Comparison of ENCODE assay signal across 8 cellular contexts in genomic region chr11:2092956-2093412, GRCh38. TPM values are rescaled to one million over a fixed set of nuclear protein-coding genes. Genes with fewer than 3 reads are reported as not detected.
DNase-seq lines count a peak whose midpoint lies in the region; ATAC-seq, FAIRE-seq and TF ChIP-seq lines count a peak whose summit lies in the region.

No MANE protein-coding gene starts in this region.

- no peaks in the 10 kb centered on the region for H3K79me2 ChIP-seq in keratinocyte (ENCODE audit: control insufficient read depth, insufficient read depth, low read length)

- H3K4me1 ChIP-seq in keratinocyte (ENCODE audit: control insufficient read depth, extremely low read depth, insufficient read depth, low read length), result peaks cover 16% of the 10 kb centered on the region

- H3K9me3 Mint-ChIP-seq in activated naive CD4-positive, alpha-beta T cell treated with anti-CD3 and anti-CD28 coated beads for 36 hours, result no peaks in the 10 kb centered on the region

- no peak overlapping the region for H3K4me3 ChIP-seq in keratinocyte (ENCODE audit: control insufficient read depth in 2 of 3, extremely low read depth in 1 of 3, insufficient read depth in 2 of 3, low read depth in 1 of 3, low read length in 3 of 3)

- no peak overlapping the region for H2AFZ ChIP-seq in keratinocyte (ENCODE audit: control insufficient read depth, low read length)

- peaks cover 64% of the 10 kb centered on the region for H3K27me3 ChIP-seq in keratinocyte (ENCODE audit: control insufficient read depth, extremely low read depth, insufficient read depth, low read length)

- FAIRE-seq in keratinocyte (lab: Jason Lieb, UNC), result peak; percentile 46

- POLR2A ChIA-PET in GM10248 (lab: Yijun Ruan, JAX), result no interaction called here

- H3K4me3 Mint-ChIP-seq in activated naive CD4-positive, alpha-beta T cell treated with anti-CD3 and anti-CD28 coated beads for 36 hours, result no peak overlapping the region

- peak overlapping the region; percentile 23 for H3K4me2 ChIP-seq in keratinocyte (ENCODE audit: control insufficient read depth, extremely low read depth, insufficient read depth, low read depth, low read length)

- peak; percentile 36 for DNase-seq in EH (ENCODE audit: low read depth)
- DNase-seq in NCI-H345 (lab: John Stamatoyannopoulos, UW), result peak; percentile 92
- DNase-seq in activated naive CD4-positive, alpha-beta T cell treated with anti-CD3 and anti-CD28 coated beads for 36 hours, result peak; percentile 68
- peak; percentile 58 for DNase-seq in keratinocyte (ENCODE audit: low read depth, low spot score)
- peak; percentile 23 to 80 (median 47) for DNase-seq in stimulated activated naive CD4-positive, alpha-beta T cell (lab: John Stamatoyannopoulos, UW)
- no peak for DNase-seq in GM10248 (ENCODE audit: extremely low spot score)
- no peak for DNase-seq in SIG-M5 treated with dmso at 0.1 percent for 504 hours (lab: John Stamatoyannopoulos, UW; ENCODE audit: unreplicated experiment)

- no peak overlapping the region for H3K27ac ChIP-seq in keratinocyte (ENCODE audit: control insufficient read depth, insufficient read depth, low read length)

- intact Hi-C loops in activated naive CD4-positive, alpha-beta T cell treated with anti-CD3 and anti-CD28 coated beads for 36 hours (cut with micrococcal nuclease), result loop anchor here (5.0 kb wide), 1 partner anchor 49 kb away; no protein-coding TSS in a partner anchor

- ATAC-seq in GM21360 (IDR thresholded peaks at IDR 0.05; ENCODE audit: unreplicated experiment), result no peak

- H3K9me1 ChIP-seq in keratinocyte (ENCODE audit: control insufficient read depth, extremely low read depth, insufficient read depth, low read length), result no peaks in the 10 kb centered on the region

- CTCF ChIA-PET in activated naive CD4-positive, alpha-beta T cell treated with anti-CD3 and anti-CD28 coated beads for 36 hours (lab: Charles Lee), result no interaction called here
- CTCF ChIA-PET in GM10248 (lab: Yijun Ruan, JAX), result interaction anchor here (2.0 kb wide), 1 partner anchor 58 kb away, joined by 5 read pairs; no protein-coding TSS in a partner anchor

- no peak overlapping the region for H3K9ac ChIP-seq in keratinocyte (ENCODE audit: control insufficient read depth, extremely low read depth, insufficient read depth, low read length)

- H3K27me3 Mint-ChIP-seq in activated naive CD4-positive, alpha-beta T cell treated with anti-CD3 and anti-CD28 coated beads for 36 hours (ENCODE audit: low read depth), result no peaks in the 10 kb centered on the region

- H3K36me3 ChIP-seq in keratinocyte (ENCODE audit: control insufficient read depth in 2 of 2, extremely low read depth in 1 of 2, insufficient read depth in 2 of 2, low read length in 2 of 2), result no peaks in the 10 kb centered on the region

- no peaks in the 10 kb centered on the region for H3K9me3 ChIP-seq in keratinocyte (ENCODE audit: control insufficient read depth, low read depth, low read length)

- H3K36me3 Mint-ChIP-seq in activated naive CD4-positive, alpha-beta T cell treated with anti-CD3 and anti-CD28 coated beads for 36 hours (ENCODE audit: low read depth), result no peaks in the 10 kb centered on the region

- peaks cover 5% of the 10 kb centered on the region for H4K20me1 ChIP-seq in keratinocyte (ENCODE audit: control insufficient read depth, extremely low read depth, insufficient read depth, low read length)

- H3K4me1 Mint-ChIP-seq in activated naive CD4-positive, alpha-beta T cell treated with anti-CD3 and anti-CD28 coated beads for 36 hours (ENCODE audit: low read depth), result peaks cover 9% of the 10 kb centered on the region

- no peak overlapping the region for H3K27ac Mint-ChIP-seq in activated naive CD4-positive, alpha-beta T cell treated with anti-CD3 and anti-CD28 coated beads for 36 hours

- dilution Hi-C loops in keratinocyte (cut with MboI; ENCODE audit: extremely low pct_ligation_motif_present, low sequenced_read_pairs), result no loop called here

- no peak for TF ChIP-seq CTCF in keratinocyte (optimal IDR thresholded peaks at IDR 0.05 in 1 of 3, IDR thresholded peaks at IDR 0.05 in 1 of 3, conservative IDR thresholded peaks at IDR 0.05 in 1 of 3; ENCODE audit: extremely low read depth in 1 of 3, insufficient read depth in 2 of 3, low read length in 3 of 3)
- no peak for TF ChIP-seq CTCF in GM10248 (IDR thresholded peaks at IDR 0.05; ENCODE audit: control extremely low read depth, extremely low read depth, low read depth, missing control alignments)

RNA-seq across cellular contexts. Expression of gene IGF2, which starts 46.2 kb away (rescaled TPM):
- under 1 TPM; 0.21 to 0.37 TPM for total RNA-seq in activated naive CD4-positive, alpha-beta T cell treated with anti-CD3 and anti-CD28 coated beads for 36 hours
- polyA plus RNA-seq in keratinocyte, result 0.01 TPM in 2 of 3 replicates, not detected in the other
- polyA plus RNA-seq in keratinocyte (2011; ENCODE audit: low read depth), result 0.86 TPM
- 0.02 and 0.08 TPM in 2 replicates for polyA plus RNA-seq in keratinocyte (2011; cell fraction: cytosol; rRNA removed)
- polyA plus RNA-seq in keratinocyte (2011; cell fraction: nucleus; rRNA removed), result 0.11 and 0.15 TPM in 2 replicates
- 0.63 and 1.9 TPM in 2 replicates for polyA plus RNA-seq in keratinocyte (2012; ENCODE audit: low replicate concordance)
- polyA minus RNA-seq in keratinocyte, result 0.85 TPM in 1 of 3 replicates, not detected in the others
- not detected for polyA minus RNA-seq in keratinocyte (2011; cell fraction: cytosol; rRNA and poly(A)+ RNA removed)
- 0.11 TPM in 1 of 2 replicates, not detected in the other for polyA minus RNA-seq in keratinocyte (2011; cell fraction: nucleus; rRNA and poly(A)+ RNA removed)

Comparison
In these comparisons a context has a peak if more than half of its experiments do, and no peak if none do; other contexts are left out.
1. DNase-seq: peak in EH (single experiment), NCI-H345 (single experiment), activated naive CD4-positive, alpha-beta T cell treated with anti-CD3 and anti-CD28 coated beads for 36 hours (single experiment), keratinocyte (single experiment) and stimulated activated naive CD4-positive, alpha-beta T cell (6 of 6); none in GM10248 (single experiment) and SIG-M5 treated with dmso at 0.1 percent for 504 hours (single experiment).